8 cellular contexts compared by ENCODE assay signal in genomic region chr11:119363874-119364590, GRCh38. TPM values are rescaled to one million over a fixed set of nuclear protein-coding genes. Genes with fewer than 3 reads are reported as not detected.
DNase-seq lines count a peak whose midpoint lies in the region; ATAC-seq and TF ChIP-seq lines count a peak whose summit lies in the region.

No MANE protein-coding gene starts in this region.

- peak overlapping the region; percentile 33 for H3K4me3 ChIP-seq in RWPE2 (ENCODE audit: severe bottlenecking)
- peak overlapping the region; percentile 72 for H3K4me3 ChIP-seq in left ventricle myocardium inferior

- peaks cover 30% of the 10 kb centered on the region for H3K27me3 Mint-ChIP-seq in activated naive CD8-positive, alpha-beta T cell

- H3K4me1 ChIP-seq in RWPE2 (ENCODE audit: insufficient read depth, poor library complexity, severe bottlenecking) (peaks cover 48% of the 10 kb centered on the region), left ventricle myocardium inferior (peaks cover 95% of the 10 kb centered on the region)

- peaks cover 5% of the 10 kb centered on the region for H3K4me1 Mint-ChIP-seq in activated naive CD8-positive, alpha-beta T cell (ENCODE audit: low read depth)

- TF ChIP-seq CTCF in RWPE2 (IDR thresholded peaks at IDR 0.05; ENCODE audit: poor library complexity, severe bottlenecking) (no peak), left ventricle myocardium inferior (IDR thresholded peaks at IDR 0.05; ENCODE audit: borderline replicate concordance) (no peak)

- intact Hi-C loops in Right ventricle myocardium inferior (cut with DNase I) (no loop called here), cardiac septum (cut with DNase I) (no loop called here), left ventricle myocardium inferior (cut with micrococcal nuclease) (no loop called here), posterior cingulate gyrus (cut with DNase I) (no loop called here)

- H3K27ac ChIP-seq in RWPE2 (ENCODE audit: poor library complexity, severe bottlenecking) (no peak overlapping the region), left ventricle myocardium inferior (replicated peaks) (peak overlapping the region; percentile 95)

- peak overlapping the region; percentile 87 for H3K4me3 Mint-ChIP-seq in activated naive CD8-positive, alpha-beta T cell

- DNase-seq in Right ventricle myocardium inferior (ENCODE audit: missing footprints) (peak; percentile 82), cardiac septum (ENCODE audit: low spot score) (no peak), RWPE2 (ENCODE audit: low spot score) (no peak), left ventricle myocardium inferior (peak; percentile 68), posterior cingulate gyrus (peak in 8 of 10 donors; percentile 57 to 97 (median 82))

- H3K36me3 ChIP-seq in RWPE2 (ENCODE audit: low read depth), result 0 out of 2 replicates have a peak, but pooled peaks cover under 1% of the 10 kb centered on the region
- peaks cover 11% of the 10 kb centered on the region for H3K36me3 ChIP-seq in left ventricle myocardium inferior

- no peaks in the 10 kb centered on the region for H3K27me3 ChIP-seq in RWPE2 (ENCODE audit: insufficient read depth, poor library complexity, severe bottlenecking)
- peaks cover 23% of the 10 kb centered on the region for H3K27me3 ChIP-seq in left ventricle myocardium inferior (ENCODE audit: low read depth)

- H3K27ac Mint-ChIP-seq in activated naive CD8-positive, alpha-beta T cell, result no peak overlapping the region

- no peaks in the 10 kb centered on the region for H3K9me3 Mint-ChIP-seq in activated naive CD8-positive, alpha-beta T cell (ENCODE audit: low read depth)

- no peaks in the 10 kb centered on the region for H3K36me3 Mint-ChIP-seq in activated naive CD8-positive, alpha-beta T cell

- H3K9me3 ChIP-seq in RWPE2 (ENCODE audit: severe bottlenecking) (no peaks in the 10 kb centered on the region), left ventricle myocardium inferior (replicated peaks) (no peaks in the 10 kb centered on the region)

- ATAC-seq in Right ventricle myocardium inferior (peak; percentile 41), RWPE2 (ENCODE audit: low read depth) (no peak), HG03565 (IDR thresholded peaks at IDR 0.05; ENCODE audit: unreplicated experiment) (no peak), HG02588 (IDR thresholded peaks at IDR 0.05; ENCODE audit: unreplicated experiment) (no peak)

RNA-seq across cellular contexts. Expression of gene USP2, which starts 17.5 kb away (rescaled TPM):
- total RNA-seq in Right ventricle myocardium inferior (140 TPM), cardiac septum (80.0 TPM), left ventricle myocardium inferior (135 TPM)

RNA-seq across cellular contexts. Expression of gene MFRP, which starts 17.5 kb away (rescaled TPM):
- total RNA-seq in Right ventricle myocardium inferior (not detected), cardiac septum (not detected), left ventricle myocardium inferior (not detected)

RNA-seq across cellular contexts. Expression of gene C1QTNF5, which starts 23.3 kb away (rescaled TPM):
- total RNA-seq in Right ventricle myocardium inferior (17.5 TPM), cardiac septum (33.8 TPM), left ventricle myocardium inferior (14.4 TPM)

RNA-seq across cellular contexts. Expression of gene RNF26, which starts 29.7 kb away (rescaled TPM):
- total RNA-seq in Right ventricle myocardium inferior, result 13.1 TPM
- 10.7 TPM for total RNA-seq in cardiac septum
- 14.0 TPM for total RNA-seq in left ventricle myocardium inferior

RNA-seq across cellular contexts. Expression of gene MCAM, which starts 47.1 kb away (rescaled TPM):
- 68.7 TPM for total RNA-seq in Right ventricle myocardium inferior
- 110 TPM for total RNA-seq in cardiac septum
- total RNA-seq in left ventricle myocardium inferior, result 59.2 TPM

Comparison
In these comparisons a context has a peak if more than half of its experiments do, and no peak if none do; other contexts are left out.
1. DNase-seq: peak in Right ventricle myocardium inferior (single experiment), left ventricle myocardium inferior (single experiment) and posterior cingulate gyrus (8 of 10); none in cardiac septum (single experiment) and RWPE2 (single experiment).